ENCODE assay signal across 10 cellular contexts in the genomic region with DNA sequence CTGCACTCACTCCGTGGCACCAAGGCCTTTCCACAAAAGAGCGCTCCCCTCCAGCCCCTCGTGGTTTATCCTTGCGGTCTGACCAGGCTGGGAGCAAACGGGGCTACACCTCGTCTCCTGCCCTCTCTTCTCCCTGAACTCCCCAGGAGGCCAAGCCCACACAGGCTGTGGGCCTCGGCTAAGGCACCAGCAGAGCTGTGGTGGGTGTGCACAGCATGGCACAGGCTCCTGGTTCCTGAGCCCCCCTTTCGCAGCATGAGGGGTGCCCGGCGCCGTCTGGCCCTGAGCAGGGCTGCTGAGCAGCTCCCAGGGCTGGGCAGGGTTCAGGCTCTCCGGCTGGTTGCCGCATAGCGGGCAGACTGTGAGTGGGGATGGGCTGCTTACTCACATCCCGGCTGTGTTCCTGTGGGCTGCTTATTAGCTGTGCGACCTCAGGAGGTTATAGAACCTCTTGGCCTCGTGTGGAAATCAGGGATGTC.
DNase-seq lines count a peak whose midpoint lies in the region; ATAC-seq and TF ChIP-seq lines count a peak whose summit lies in the region.
"Had no signal": no experiment of that assay in that cellular context is flagged by ENCODE, and none has a peak within 500 bp of the region (broad histone marks: within the 10 kb centered on the region; RNA-seq: fewer than 3 reads in every experiment).

No MANE protein-coding gene starts in this region.

- no peak overlapping the region for H3K4me3 ChIP-seq in HUES64 (ENCODE audit: low read length)
- no peak overlapping the region for H3K4me3 ChIP-seq in thyroid gland (replicated peaks in 1 of 3)
- H3K4me3 ChIP-seq: SK-N-MC had no signal

- DNase-seq in dermis blood vessel endothelial cell (peak; percentile 89), lung microvascular endothelial cell (ENCODE audit: low read depth in 2 of 2) (peak; percentile 89), thyroid gland (no peak), cerebellar nuclear complex (lab: John Stamatoyannopoulos, UW) (no peak), NCI-H1092 (lab: John Stamatoyannopoulos, UW) (no peak)
- DNase-seq: MM.1S had no signal

- H3K9ac ChIP-seq in HUES64 (ENCODE audit: low read depth, low read length): peak overlapping the region; percentile 39

- TF ChIP-seq CTCF in thyroid gland (IDR thresholded peaks at IDR 0.05): no peak

- no peak for TF ChIP-seq POLR2A in thyroid gland (IDR thresholded peaks at IDR 0.05)

- H3K36me3 ChIP-seq in HUES64 (ENCODE audit: insufficient read depth, low read length): 0 out of 2 replicates have a peak, but pooled peaks cover 3% of the 10 kb centered on the region
- peaks cover 4 to 6% of the 10 kb centered on the region in 2 donors for H3K36me3 ChIP-seq in thyroid gland

- H3K27me3 ChIP-seq in HUES64 (ENCODE audit: insufficient read depth, low read length) (no peaks in the 10 kb centered on the region), thyroid gland (no peaks in the 10 kb centered on the region)

- H3K4me1 ChIP-seq in HUES64 (ENCODE audit: insufficient read depth, low read length) (peaks cover 42% of the 10 kb centered on the region), thyroid gland (peaks cover 67 to 93% of the 10 kb centered on the region in 2 donors)

- no peak for ATAC-seq in GM19023 (IDR thresholded peaks at IDR 0.05; ENCODE audit: unreplicated experiment)
- ATAC-seq in GM18520 (IDR thresholded peaks at IDR 0.05; ENCODE audit: unreplicated experiment): no peak

- H3K9me3 ChIP-seq in HUES64 (ENCODE audit: insufficient read depth, low read depth, low read length) (no peaks in the 10 kb centered on the region), thyroid gland (no peaks in the 10 kb centered on the region)

- peak overlapping the region; percentile 45 for H3K27ac ChIP-seq in HUES64 (ENCODE audit: low read depth, low read length)
- H3K27ac ChIP-seq in thyroid gland: peak overlapping the region; percentile 95 to 99 (median 99)
- H3K27ac ChIP-seq: SK-N-MC had no signal

- WGBS in HUES64: 81% methylated on average over 17 of the region's 17 CpGs
- WGBS in thyroid gland, 2 donors: 73 to 80% methylated on average over 7 to 13 of the region's 17 CpGs

- intact Hi-C loops in thyroid gland (cut with DNase I): no loop called here

Comparison
In these comparisons a context has a peak if more than half of its experiments do, and no peak if none do; other contexts are left out.
1. DNase-seq: peak in dermis blood vessel endothelial cell (single experiment) and lung microvascular endothelial cell (2 of 2); none in thyroid gland (0 of 2), cerebellar nuclear complex (0 of 2) and NCI-H1092 (single experiment).